Comparison of ENCODE assay signal across 29 cellular contexts in genomic region chr20:14631011-14631410, GRCh38.
"Had no signal": no experiment of that assay in that cellular context is flagged by ENCODE, and none has a peak within 500 bp of the region (broad histone marks: within the 10 kb centered on the region; RNA-seq: fewer than 3 reads in every experiment).

No MANE protein-coding gene starts in this region.

- H3K27ac Mint-ChIP-seq: mesothelial cell of epicardium; naive thymus-derived CD8-positive, alpha-beta T cell; nephron; stimulated activated memory B cell treated with anti-CD40 and anti-IgM and Interleukin-4, amounts not matched to agents 10 μg/mL and 1 μg/mL and 100 μg/mL, for 72 hours; stimulated activated naive CD8-positive, alpha-beta T cell treated with anti-CD3 and anti-CD28 coated beads, Interleukin-15, amount 100 ng/mL, for 72 hours; type B pancreatic cell had no signal

- H3K36me3 Mint-ChIP-seq: mesothelial cell of epicardium; naive thymus-derived CD8-positive, alpha-beta T cell; stimulated activated memory B cell treated with anti-CD40 and anti-IgM and Interleukin-4, amounts not matched to agents 10 μg/mL and 1 μg/mL and 100 μg/mL, for 72 hours had no signal

- H3K9me3 Mint-ChIP-seq: nephron; neural crest cell; stimulated activated memory B cell treated with anti-CD40 and anti-IgM and Interleukin-4, amounts not matched to agents 10 μg/mL and 1 μg/mL and 100 μg/mL, for 72 hours had no signal

- H3K36me3 ChIP-seq: heart left ventricle, left lung, lower lobe of right lung, pancreas, prostate gland, sigmoid colon, tibial nerve, uterus had no signal

- H3K4me2 ChIP-seq: smooth muscle cell had no signal

- H3K4me3 Mint-ChIP-seq: mesothelial cell of epicardium; naive thymus-derived CD8-positive, alpha-beta T cell; nephron; neural crest cell; stimulated activated memory B cell treated with anti-CD40 and anti-IgM and Interleukin-4, amounts not matched to agents 10 μg/mL and 1 μg/mL and 100 μg/mL, for 72 hours; stimulated activated naive CD8-positive, alpha-beta T cell treated with anti-CD3 and anti-CD28 coated beads, Interleukin-15, amount 100 ng/mL, for 72 hours; type B pancreatic cell had no signal

- H3K4me1 Mint-ChIP-seq: naive thymus-derived CD8-positive, alpha-beta T cell; nephron; stimulated activated memory B cell treated with anti-CD40 and anti-IgM and Interleukin-4, amounts not matched to agents 10 μg/mL and 1 μg/mL and 100 μg/mL, for 72 hours; stimulated activated naive CD8-positive, alpha-beta T cell treated with anti-CD3 and anti-CD28 coated beads, Interleukin-15, amount 100 ng/mL, for 72 hours had no signal

- H3K9me3 ChIP-seq: heart left ventricle, lower lobe of right lung, pancreas, prostate gland, sigmoid colon, tibial nerve, uterus had no signal

- ATAC-seq: heart left ventricle; left lung; lower lobe of right lung; naive thymus-derived CD8-positive, alpha-beta T cell; pancreas; right cardiac atrium; stimulated activated memory B cell treated with anti-CD40 and anti-IgM and Interleukin-4, amounts not matched to agents 10 μg/mL and 1 μg/mL and 100 μg/mL, for 72 hours; stimulated activated naive CD8-positive, alpha-beta T cell treated with anti-CD3 and anti-CD28 coated beads, Interleukin-15, amount 100 ng/mL, for 72 hours had no signal

- DNase-seq: heart left ventricle; islet precursor cell; lower lobe of right lung; mammary epithelial cell; mesenchymal stem cell; naive thymus-derived CD8-positive, alpha-beta T cell; nucleus accumbens; pancreas; posterior cingulate gyrus; retina; right cardiac atrium; sigmoid colon; stimulated activated CD4-positive, alpha-beta T cell treated with anti-CD3 and anti-CD28 coated beads, Interleukin-1b, Interleukin-23, amount 100 ng/mL, for 48 hours; stimulated activated CD4-positive, alpha-beta T cell treated with anti-CD3 and anti-CD28 coated beads, Interleukin-2, amount 100 ng/mL, for 48 hours; stimulated activated CD4-positive, alpha-beta T cell treated with anti-CD3 and anti-CD28 coated beads, Interleukin-4, amount 100 ng/mL, for 4 hours; stimulated activated CD8-positive, alpha-beta memory T cell treated with anti-CD3 and anti-CD28 coated beads, Interleukin-4, amount 100 ng/mL, for 48 hours; stimulated activated naive CD4-positive, alpha-beta T cell treated with Interleukin-2 at 50 U/mL for 16 hours; stimulated activated naive CD8-positive, alpha-beta T cell treated with anti-CD3 and anti-CD28 coated beads, Interleukin-15, amount 100 ng/mL, for 72 hours; substantia nigra; uterus had no signal

- H3K4me1 ChIP-seq: heart left ventricle, left lung, lower lobe of right lung, pancreas, prostate gland, sigmoid colon, tibial nerve, uterus had no signal

- H3K27me3 Mint-ChIP-seq: naive thymus-derived CD8-positive, alpha-beta T cell; stimulated activated memory B cell treated with anti-CD40 and anti-IgM and Interleukin-4, amounts not matched to agents 10 μg/mL and 1 μg/mL and 100 μg/mL, for 72 hours; stimulated activated naive CD8-positive, alpha-beta T cell treated with anti-CD3 and anti-CD28 coated beads, Interleukin-15, amount 100 ng/mL, for 72 hours had no signal

- H3K27me3 ChIP-seq: heart left ventricle, left lung, pancreas, sigmoid colon, tibial nerve, uterus had no signal

- H3K4me3 ChIP-seq: heart left ventricle, left lung, lower lobe of right lung, pancreas, prostate gland, sigmoid colon, smooth muscle cell, tibial nerve, uterus had no signal

- H3K27ac ChIP-seq: heart left ventricle, left lung, lower lobe of right lung, pancreas, prostate gland, sigmoid colon, tibial nerve, uterus had no signal

- FAIRE-seq: pancreas had no signal
